Comparison of ENCODE assay signal across 31 cellular contexts in the genomic region with DNA sequence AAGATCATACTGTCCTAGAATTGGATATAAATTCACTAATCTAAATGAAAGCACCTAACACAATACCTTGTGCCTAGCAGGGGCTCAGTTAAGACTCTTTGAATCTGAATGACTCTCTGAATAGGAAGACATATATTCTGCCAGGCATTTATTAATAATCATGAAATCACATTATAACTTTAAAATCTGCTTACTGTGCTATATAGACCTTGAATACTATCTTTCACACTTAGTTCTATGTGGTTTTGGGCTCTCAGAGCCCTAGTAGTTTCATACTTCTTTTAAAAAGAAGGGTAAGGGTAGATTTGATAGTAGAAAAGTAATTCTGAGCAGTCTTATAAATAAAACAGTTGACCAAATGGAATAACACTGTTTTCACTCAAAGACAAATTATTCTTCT.
"Had no signal": no experiment of that assay in that cellular context is flagged by ENCODE, and none has a peak within 500 bp of the region (broad histone marks: within the 10 kb centered on the region; RNA-seq: fewer than 3 reads in every experiment).

No MANE protein-coding gene starts in this region.

- H3K4me3 ChIP-seq: adrenal gland, body of pancreas, breast epithelium had no signal

- H3K4me1 ChIP-seq: breast epithelium had no signal

- H3K9me3 ChIP-seq: adrenal gland, body of pancreas, breast epithelium had no signal

- DNase-seq: activated B cell treated with CpG ODN at 0.5 μM for 24 hours; activated CD4-positive, alpha-beta memory T cell treated with anti-CD3 and anti-CD28 coated beads for 36 hours; activated CD4-positive, alpha-beta T cell treated with anti-CD3 and anti-CD28 coated beads for 4 hours; activated CD4-positive, alpha-beta T cell treated with anti-CD3 and anti-CD28 coated beads, Interleukin-2, amount 10 ng/mL, durations not matched to agents 24 days and 14 days; activated CD4-positive, alpha-beta T cell treated with anti-CD3 and anti-CD28 coated beads, Interleukin-2, amount 50 U/mL, for 1 hour; activated CD4-positive, alpha-beta T cell treated with anti-CD3 and anti-CD28 coated beads, Interleukin-2, amount 50 U/mL, for 4 hours; activated CD4-positive, CD25-positive, alpha-beta regulatory T cell treated with anti-CD3 and anti-CD28 coated beads, Interleukin-2, amount 50 U/mL, for 72 hours; activated CD8-positive, alpha-beta memory T cell treated with anti-CD3 and anti-CD28 coated beads, Interleukin-2, amount 50 U/mL, for 4 hours; activated CD8-positive, alpha-beta T cell treated with anti-CD3 and anti-CD28 coated beads for 36 hours; activated effector memory CD4-positive, alpha-beta T cell treated with anti-CD3 and anti-CD28 coated beads, Interleukin-2, amount 50 U/mL, for 16 hours; activated gamma-delta T cell treated with Interleukin-2 at 50 U/mL for 16 hours; activated naive CD4-positive, alpha-beta T cell; activated naive CD4-positive, alpha-beta T cell treated with anti-CD3 and anti-CD28 coated beads for 36 hours; activated naive CD4-positive, alpha-beta T cell treated with anti-CD3 and anti-CD28 coated beads, Interleukin-2, amount 50 U/mL, for 16 hours; activated naive CD8-positive, alpha-beta T cell treated with anti-CD3 and anti-CD28 coated beads for 36 hours; activated T-cell treated with anti-CD3 and anti-CD28 coated beads for 4 hours; activated T-cell treated with anti-CD3 and anti-CD28 coated beads, Interleukin-2, amount 50 U/mL, for 1 hour; activated T-cell treated with anti-CD3 and anti-CD28 coated beads, Interleukin-2, amount 50 U/mL, for 4 hours; activated T-cell treated with anti-CD3 and anti-CD28 coated beads, Interleukin-2, amount 50 U/mL, for 72 hours; adrenal gland; amniotic stem cell; aorta; body of pancreas; brain microvascular endothelial cell; central memory CD4-positive, alpha-beta T cell; T-helper 2 cell; T-helper 9 cell had no signal

- ATAC-seq: activated CD8-positive, alpha-beta T cell treated with anti-CD3 and anti-CD28 coated beads for 36 hours; activated naive CD4-positive, alpha-beta T cell treated with anti-CD3 and anti-CD28 coated beads, Interleukin-2, amount 50 U/mL, for 72 hours; activated T-cell treated with anti-CD3 and anti-CD28 coated beads, Interleukin-2, amount 50 U/mL, for 4 hours; activated T-cell treated with anti-CD3 and anti-CD28 coated beads, Interleukin-2, amount 50 U/mL, for 72 hours; activated T-helper 17 cell treated with anti-CD3 and anti-CD28 coated beads, Interleukin-2, amount 50 U/mL, for 72 hours; body of pancreas had no signal

- H3K27me3 ChIP-seq: adrenal gland, body of pancreas, brain microvascular endothelial cell, breast epithelium had no signal

- H3K27ac ChIP-seq: body of pancreas, brain microvascular endothelial cell, breast epithelium, VCaP had no signal
